10 cellular contexts compared by ENCODE assay signal in the genomic region with DNA sequence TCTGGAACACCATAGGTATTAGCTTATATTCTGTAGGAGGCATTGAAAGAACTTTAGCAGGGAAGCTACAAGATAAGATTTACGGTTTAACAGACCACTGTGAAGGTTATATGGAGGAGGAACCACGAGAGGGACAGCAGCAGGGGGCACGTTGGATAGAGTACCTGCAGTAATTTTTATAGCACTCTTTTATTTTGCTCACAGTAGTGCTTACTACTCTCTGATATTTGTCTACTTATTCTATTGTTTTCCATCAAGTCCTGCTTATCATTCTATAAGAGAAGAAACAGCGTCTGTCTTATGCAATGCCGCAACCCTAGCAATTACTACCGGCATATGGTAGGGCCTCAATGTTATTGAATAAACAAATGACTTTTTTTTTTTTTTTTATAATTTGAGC.
"Had no signal": no experiment of that assay in that cellular context is flagged by ENCODE, and none has a peak within 500 bp of the region (broad histone marks: within the 10 kb centered on the region; RNA-seq: fewer than 3 reads in every experiment).

No MANE protein-coding gene starts in this region.

- H3K9ac ChIP-seq: GM23248 had no signal

- H3K27ac ChIP-seq: GM23248 had no signal

- H3K9me3 ChIP-seq: HAP-1 had no signal

- H3K4me3 ChIP-seq: GM23248, GM23338, HAP-1 had no signal

- FAIRE-seq: H1, H54 had no signal

- ATAC-seq: GM23338 had no signal

- H2AFZ ChIP-seq: GM23248, GM23338 had no signal

- H3K36me3 ChIP-seq: HAP-1 had no signal

- H3K4me2 ChIP-seq: GM23338 had no signal

- DNase-seq: GM23248, GOT3, H7, H9, HCEC 1CT, HFFc6 had no signal
